1 cellular context compared by ENCODE assay signal in genomic region chr15:75666823-75667501, GRCh38.
TF ChIP-seq lines count a peak whose summit lies in the region.

No MANE protein-coding gene starts in this region.

TF ChIP-seq in IMR-90, 13 proteins besides CTCF, POLR2A, EP300 and RAD21 (continued from another document):
- TF ChIP-seq ELK1 (IDR thresholded peaks at IDR 0.05; ENCODE audit: borderline replicate concordance, low read depth, low read length) (no peak), CEBPB (IDR thresholded peaks at IDR 0.05; ENCODE audit: low read depth, low read length) (peak; percentile 81), MXI1 (IDR thresholded peaks at IDR 0.05; ENCODE audit: borderline replicate concordance, low read depth, low read length) (peak; percentile 95), BHLHE40 (IDR thresholded peaks at IDR 0.05; ENCODE audit: low read depth, low read length) (peak; percentile 95), NFE2L2 (IDR thresholded peaks at IDR 0.05; ENCODE audit: low read depth, low read length) (peak; percentile 68; the same call in 1 of the 2 replicates)
